Comparison of ENCODE assay signal across 31 cellular contexts in genomic region chr20:15550116-15550870, GRCh38.
"Had no signal": no experiment of that assay in that cellular context is flagged by ENCODE, and none has a peak within 500 bp of the region (broad histone marks: within the 10 kb centered on the region; RNA-seq: fewer than 3 reads in every experiment).

No MANE protein-coding gene starts in this region.

- H3K36me3 Mint-ChIP-seq: natural killer cell; stimulated activated effector memory CD8-positive, alpha-beta T cell treated with anti-CD3 and anti-CD28 coated beads, Interleukin-12 subunit alpha, Interleukin-12 subunit beta, amount 100 ng/mL, for 72 hours had no signal

- FAIRE-seq: endothelial cell of umbilical vein, islet of Langerhans, urothelium cell line had no signal

- H3K27me3 Mint-ChIP-seq: dendritic cell treated with granulocyte-macrophage colony-stimulating factor and Interleukin-4, amounts not matched to agents 40 ng/mL and 50 ng/mL, for 4 days; progenitor cell of endocrine pancreas had no signal

- H3K4me3 Mint-ChIP-seq: dendritic cell treated with granulocyte-macrophage colony-stimulating factor and Interleukin-4, amounts not matched to agents 40 ng/mL and 50 ng/mL, for 4 days; endodermal cell; memory B cell; natural killer cell; stimulated activated effector memory CD8-positive, alpha-beta T cell treated with anti-CD3 and anti-CD28 coated beads, Interleukin-12 subunit alpha, Interleukin-12 subunit beta, amount 100 ng/mL, for 72 hours had no signal

- H3K27ac ChIP-seq: colonic mucosa, esophagus muscularis mucosa, foreskin keratinocyte, heart right ventricle, left ventricle myocardium inferior, neutrophil, parathyroid adenoma, right lobe of liver, stomach, thyroid gland had no signal

- H3K4me3 ChIP-seq: colonic mucosa, esophagus muscularis mucosa, heart right ventricle, left ventricle myocardium inferior, lung, right lobe of liver, smooth muscle cell, stomach, thyroid gland had no signal

- H3K27ac Mint-ChIP-seq: dendritic cell treated with granulocyte-macrophage colony-stimulating factor and Interleukin-4, amounts not matched to agents 40 ng/mL and 50 ng/mL, for 4 days; endodermal cell; memory B cell; natural killer cell; progenitor cell of endocrine pancreas; stimulated activated effector memory CD8-positive, alpha-beta T cell treated with anti-CD3 and anti-CD28 coated beads, Interleukin-12 subunit alpha, Interleukin-12 subunit beta, amount 100 ng/mL, for 72 hours had no signal

- H3K9me3 ChIP-seq: colonic mucosa, neutrophil, thyroid gland had no signal

- ATAC-seq: foreskin keratinocyte; heart right ventricle; left colon; natural killer cell; right lobe of liver; stimulated activated effector memory CD8-positive, alpha-beta T cell treated with anti-CD3 and anti-CD28 coated beads, Interleukin-12 subunit alpha, Interleukin-12 subunit beta, amount 100 ng/mL, for 72 hours had no signal

- H3K4me1 ChIP-seq: colonic mucosa, esophagus muscularis mucosa, foreskin keratinocyte, left ventricle myocardium inferior, parathyroid adenoma, right lobe of liver, stomach, thyroid gland had no signal

- H3K4me1 Mint-ChIP-seq: endodermal cell; memory B cell; natural killer cell; stimulated activated effector memory CD8-positive, alpha-beta T cell treated with anti-CD3 and anti-CD28 coated beads, Interleukin-12 subunit alpha, Interleukin-12 subunit beta, amount 100 ng/mL, for 72 hours had no signal

- H3K27me3 ChIP-seq: colonic mucosa, esophagus muscularis mucosa, foreskin keratinocyte, heart right ventricle, neutrophil, right lobe of liver, stomach, thyroid gland had no signal

- DNase-seq: colonic mucosa; effector CD8-positive, alpha-beta T cell; endodermal cell; foreskin keratinocyte; glutamatergic neuron; heart right ventricle; hippocampal formation; kidney glomerular epithelial cell; left colon; left ventricle myocardium inferior; natural killer cell; right lobe of liver; stimulated activated CD4-positive, alpha-beta T cell treated with anti-CD3 and anti-CD28 coated beads, Interleukin-12 subunit alpha, Interleukin-12 subunit beta, amount 100 ng/mL, for 4 hours; stimulated activated CD4-positive, alpha-beta T cell treated with anti-CD3 and anti-CD28 coated beads, Interleukin-2, amount 100 ng/mL, for 24 hours; stimulated activated CD4-positive, alpha-beta T cell treated with anti-CD3 and anti-CD28 coated beads, Interleukin-4, amount 100 ng/mL, for 24 hours; stimulated activated naive CD4-positive, alpha-beta T cell treated with Interleukin-2 at 50 U/mL for 16 hours; stomach; thyroid gland; trophoblast cell had no signal

- H3K36me3 ChIP-seq: colonic mucosa, esophagus muscularis mucosa, heart right ventricle, left ventricle myocardium inferior, neutrophil, right lobe of liver, stomach, thyroid gland had no signal
